9 cellular contexts compared by ENCODE assay signal in the genomic region with DNA sequence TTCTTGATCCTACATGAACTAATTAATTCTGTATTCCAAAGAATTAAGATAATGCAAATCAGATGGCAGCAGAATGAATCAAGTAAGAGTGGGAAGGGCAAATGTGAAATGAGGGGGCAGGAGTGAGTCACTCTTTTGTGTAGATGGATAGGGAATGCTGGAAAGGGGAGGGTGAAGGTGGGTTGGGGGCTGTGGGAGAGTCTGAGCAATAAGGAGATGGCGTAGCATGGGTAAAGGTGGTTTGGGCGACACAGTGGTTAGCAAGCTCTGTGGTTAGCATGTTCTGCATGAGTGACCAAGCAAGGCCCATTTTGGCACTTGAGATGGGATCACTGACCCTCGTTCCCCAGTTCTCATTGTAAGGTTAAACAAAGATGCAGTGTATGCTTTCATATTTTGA. TPM values are rescaled to one million over a fixed set of nuclear protein-coding genes. Genes with fewer than 3 reads are reported as not detected.
DNase-seq lines count a peak whose midpoint lies in the region; ATAC-seq and TF ChIP-seq lines count a peak whose summit lies in the region.
"Had no signal": no experiment of that assay in that cellular context is flagged by ENCODE, and none has a peak within 500 bp of the region (broad histone marks: within the 10 kb centered on the region; RNA-seq: fewer than 3 reads in every experiment).

No MANE protein-coding gene starts in this region.

- no peak for TF ChIP-seq CTCF in osteoblast (IDR thresholded peaks at IDR 0.05; ENCODE audit: extremely low read depth, low read depth, low read length)
- no peak for TF ChIP-seq CTCF in tibial nerve (IDR thresholded peaks at IDR 0.05)
- TF ChIP-seq CTCF in upper lobe of right lung (IDR thresholded peaks at IDR 0.05): no peak

- no peaks in the 10 kb centered on the region for H3K27me3 ChIP-seq in osteoblast (ENCODE audit: insufficient read depth, low read length)
- H3K27me3 ChIP-seq in tibial nerve: no peaks in the 10 kb centered on the region
- no peaks in the 10 kb centered on the region for H3K27me3 ChIP-seq in upper lobe of right lung

- intact Hi-C loops in upper lobe of right lung (cut with DNase I): no loop called here

- H2AFZ ChIP-seq in osteoblast (ENCODE audit: low read length): peak overlapping the region; percentile 3

- no peaks in the 10 kb centered on the region for H3K9me3 ChIP-seq in osteoblast (ENCODE audit: low read depth, low read length)
- H3K9me3 ChIP-seq in tibial nerve: no peaks in the 10 kb centered on the region
- no peaks in the 10 kb centered on the region for H3K9me3 ChIP-seq in upper lobe of right lung

- ATAC-seq in GM18868 (IDR thresholded peaks at IDR 0.05; ENCODE audit: unreplicated experiment): peak; percentile 75
- ATAC-seq in GM21786 (IDR thresholded peaks at IDR 0.05; ENCODE audit: unreplicated experiment): peak; percentile 89
- peak; percentile 82 for ATAC-seq in HG03460 (IDR thresholded peaks at IDR 0.05; ENCODE audit: unreplicated experiment)
- ATAC-seq in upper lobe of right lung: no peak

- H3K36me3 ChIP-seq in osteoblast (ENCODE audit: insufficient read depth, low read length): no peaks in the 10 kb centered on the region
- peaks cover 0 to 4% (median 0%) of the 10 kb centered on the region in 3 donors for H3K36me3 ChIP-seq in tibial nerve
- no peaks in the 10 kb centered on the region for H3K36me3 ChIP-seq in upper lobe of right lung

- DNase-seq in osteoblast (ENCODE audit: insufficient read length, low spot score, missing footprints): no peak
- no peak for DNase-seq in tibial nerve (ENCODE audit: low spot score in 2 of 2)
- DNase-seq in EL: no peak
- no peak for DNase-seq in NCI-H1048 (lab: John Stamatoyannopoulos, UW)
- no peak for DNase-seq in upper lobe of right lung
- DNase-seq: activated naive CD8-positive, alpha-beta T cell treated with anti-CD3 and anti-CD28 coated beads, Interleukin-2, amount 10 ng/mL, durations not matched to agents 7 days and 5 days had no signal

- no peak for TF ChIP-seq EP300 in tibial nerve (IDR thresholded peaks at IDR 0.05)

- peaks cover 71% of the 10 kb centered on the region for H3K79me2 ChIP-seq in osteoblast (ENCODE audit: insufficient read depth, low read length)

- no peaks in the 10 kb centered on the region for H4K20me1 ChIP-seq in osteoblast (ENCODE audit: insufficient read depth, low read length)

- no peak for TF ChIP-seq POLR2A in tibial nerve (IDR thresholded peaks at IDR 0.05)

- H3K4me3 ChIP-seq in osteoblast (ENCODE audit: insufficient read depth, low read length): no peak overlapping the region
- no peak overlapping the region for H3K4me3 ChIP-seq in tibial nerve
- H3K4me3 ChIP-seq in upper lobe of right lung: no peak overlapping the region

- WGBS in tibial nerve, 2 donors: 70 to 76% methylated on average over 3 of the region's 3 CpGs

- H3K4me1 ChIP-seq in osteoblast (ENCODE audit: insufficient read depth, low read length) (peaks cover 23% of the 10 kb centered on the region), tibial nerve (peaks cover 0 to 60% (median 23%) of the 10 kb centered on the region in 4 donors), upper lobe of right lung (peaks cover 15% of the 10 kb centered on the region)

- H3K27ac ChIP-seq in osteoblast (ENCODE audit: low read depth, low read length) (peak overlapping the region; percentile 43), tibial nerve (peak overlapping the region in 2 of 4 donors; percentile 30 to 60), upper lobe of right lung (no peak overlapping the region)

- no peak overlapping the region for H3K4me2 ChIP-seq in osteoblast (ENCODE audit: insufficient read depth, low read length)

RNA-seq across cellular contexts. Expression of gene GPD2, which starts 20.4 kb away (rescaled TPM):
- total RNA-seq in osteoblast (53.0 and 59.7 TPM in 2 replicates), tibial nerve (10 to 100 TPM; 72.4 to 89.2 (median 79.6) TPM), upper lobe of right lung (41.9 TPM)
